ENCODE assay signal across 21 cellular contexts in genomic region chr15:100226107-100226506, GRCh38.
DNase-seq lines count a peak whose midpoint lies in the region; ATAC-seq, FAIRE-seq and TF ChIP-seq lines count a peak whose summit lies in the region.
"Had no signal": no experiment of that assay in that cellular context is flagged by ENCODE, and none has a peak within 500 bp of the region (broad histone marks: within the 10 kb centered on the region; RNA-seq: fewer than 3 reads in every experiment).

No MANE protein-coding gene starts in this region.

- H3K4me3 Mint-ChIP-seq in neural crest cell: no peak overlapping the region
- H3K4me3 Mint-ChIP-seq: CD14-positive monocyte; CD4-positive, CD25-positive, alpha-beta regulatory T cell; CD8-positive, alpha-beta memory T cell had no signal

- ATAC-seq in K562: no peak
- ATAC-seq in HG02623 (IDR thresholded peaks at IDR 0.05; ENCODE audit: unreplicated experiment): no peak
- no peak for ATAC-seq in HG02938 (IDR thresholded peaks at IDR 0.05; ENCODE audit: unreplicated experiment)

- TF ChIP-seq RAD21 in K562 (CRISPR knock-in tag; conservative IDR thresholded peaks at IDR 0.05 in 1 of 2, IDR thresholded peaks at IDR 0.05 in 1 of 2): no peak

- H3K27me3 Mint-ChIP-seq in neural crest cell (ENCODE audit: low read depth): no peaks in the 10 kb centered on the region
- H3K27me3 Mint-ChIP-seq: CD4-positive, alpha-beta memory T cell; CD4-positive, CD25-positive, alpha-beta regulatory T cell; CD8-positive, alpha-beta memory T cell had no signal

- no peaks in the 10 kb centered on the region for H3K9me3 ChIP-seq in K562 (replicated peaks; ENCODE audit: control insufficient read depth, insufficient read depth, low read depth, low read length)
- H3K9me3 ChIP-seq: BE2C, BLaER1 had no signal

- no peak for TF ChIP-seq CTCF in K562 (IDR thresholded peaks at IDR 0.05 in 2 of 3, conservative IDR thresholded peaks at IDR 0.05 in 1 of 3; ENCODE audit: insufficient read depth in 2 of 3, low read depth in 1 of 3, low read length in 3 of 3)
- TF ChIP-seq CTCF in neural crest cell (conservative IDR thresholded peaks at IDR 0.05): no peak
- TF ChIP-seq CTCF in D721Med (IDR thresholded peaks at IDR 0.05; ENCODE audit: insufficient read depth, missing control alignments): no peak

- peaks cover 3% of the 10 kb centered on the region for H3K36me3 Mint-ChIP-seq in neural crest cell (ENCODE audit: low read depth)
- H3K36me3 Mint-ChIP-seq: CD14-positive monocyte; CD4-positive, alpha-beta memory T cell had no signal

- BruUV-seq in K562 (replicated peaks; lab: Mats Ljungman, UMichigan): no TSS peak

- no peak for TF ChIP-seq EP300 in K562 (IDR thresholded peaks at IDR 0.05; ENCODE audit: low read length)

- H3K36me3 ChIP-seq in K562 (ENCODE audit: control insufficient read depth, insufficient read depth, low read length): no peaks in the 10 kb centered on the region
- H3K36me3 ChIP-seq: BE2C, BLaER1 had no signal

- peaks cover 14 to 66% of the 10 kb centered on the region in 2 experiments; a peak in 4 of 5 replicates for H3K27me3 ChIP-seq in K562 (ENCODE audit: control insufficient read depth in 2 of 2, insufficient read depth in 2 of 2, low read length in 2 of 2)
- H3K27me3 ChIP-seq: BE2C, BLaER1 had no signal

- H3K4me1 Mint-ChIP-seq in neural crest cell: peaks cover 38% of the 10 kb centered on the region
- H3K4me1 Mint-ChIP-seq: CD14-positive monocyte had no signal

- intact Hi-C loops in K562 (cut with micrococcal nuclease): no loop called here

- DNase-seq in K562 (ENCODE audit: extremely low read depth in 1 of 4, low spot score in 3 of 4) (no peak), neural crest cell (ENCODE audit: low read depth, low spot score) (no peak), D721Med (ENCODE audit: insufficient read length, low spot score) (no peak)
- DNase-seq: 8988T; ACHN; BE2C; C1 segment of cervical spinal cord; CD4-positive, alpha-beta memory T cell; CD4-positive, CD25-positive, alpha-beta regulatory T cell; CD8-positive, alpha-beta memory T cell; COR-L47; DMS79 treated with DMSO at 0.1 percent for 48 hours; GF-D8 had no signal

- no peaks in the 10 kb centered on the region for H4K20me1 ChIP-seq in K562 (replicated peaks; ENCODE audit: control insufficient read depth, insufficient read depth, low read length)
- H4K20me1 ChIP-seq: BLaER1 had no signal

- H3K27ac ChIP-seq in K562 (ENCODE audit: extremely low read depth, low read depth, low read length): no peak overlapping the region
- H3K27ac ChIP-seq: BLaER1 had no signal

- H3K9me1 ChIP-seq in K562 (ENCODE audit: control insufficient read depth, insufficient read depth, low read length): no peaks in the 10 kb centered on the region

- H3K4me3 ChIP-seq in K562: no peak overlapping the region
- H3K4me3 ChIP-seq: BLaER1 had no signal

- POLR2A ChIA-PET in K562 (lab: Yijun Ruan, JAX): no interaction called here

- CTCF ChIA-PET in K562 (lab: Yijun Ruan, JAX; ENCODE audit: low intra/inter-chr PET ratio): no interaction called here

- no peak overlapping the region for H2AFZ ChIP-seq in K562 (ENCODE audit: low read depth, low read length)

- H3K27ac Mint-ChIP-seq in neural crest cell (ENCODE audit: unreplicated experiment): peak overlapping the region; percentile 37
- H3K27ac Mint-ChIP-seq: CD4-positive, alpha-beta memory T cell had no signal

- H3K9ac ChIP-seq in K562 (ENCODE audit: insufficient read depth in 1 of 2, low read depth in 2 of 2, low read length in 2 of 2): no peak overlapping the region
- H3K9ac ChIP-seq: BLaER1 had no signal

- no peaks in the 10 kb centered on the region for H3K4me1 ChIP-seq in K562 (replicated peaks in 1 of 2; ENCODE audit: control insufficient read depth in 2 of 2, insufficient read depth in 2 of 2, low read length in 2 of 2)
- H3K4me1 ChIP-seq: BE2C had no signal

- FAIRE-seq in K562 (lab: Jason Lieb, UNC) (no peak), D721Med (lab: Jason Lieb, UNC) (no peak)
- FAIRE-seq: A204.1, G401.6, GM12891, GM19239 had no signal

- H3K9me3 Mint-ChIP-seq in neural crest cell: peaks cover 3% of the 10 kb centered on the region
- H3K9me3 Mint-ChIP-seq: CD4-positive, alpha-beta memory T cell; CD4-positive, CD25-positive, alpha-beta regulatory T cell; CD8-positive, alpha-beta memory T cell had no signal

- no peak overlapping the region for H3K4me2 ChIP-seq in K562 (ENCODE audit: insufficient read depth, low read length)
- H3K4me2 ChIP-seq: BLaER1 had no signal

- in situ Hi-C loops in K562 (cut with MboI): no loop called here

- TF ChIP-seq POLR2A in K562 (conservative IDR thresholded peaks at IDR 0.05): no peak

- no peaks in the 10 kb centered on the region for H3K79me2 ChIP-seq in K562 (ENCODE audit: control insufficient read depth, insufficient read depth, low read length)

- WGBS in K562 (ENCODE audit: insufficient coverage, low coverage, missing lambda C conversion rate): 0% methylated on average over 5 of the region's 5 CpGs

TF ChIP-seq in K562, 482 proteins besides CTCF, POLR2A, EP300 and RAD21:
- TF ChIP-seq MEIS2 (IDR thresholded peaks at IDR 0.05; ENCODE audit: partially characterized antibody) (peak; percentile 72), PBX2 (CRISPR knock-in tag; IDR thresholded peaks at IDR 0.05; ENCODE audit: low read depth) (no peak), PBX2 (tag; conservative IDR thresholded peaks at IDR 0.05; ENCODE audit: low read depth) (peak; percentile 83), ZNF134 (CRISPR knock-in tag; conservative IDR thresholded peaks at IDR 0.05) (no peak)
